In the genomic region with DNA sequence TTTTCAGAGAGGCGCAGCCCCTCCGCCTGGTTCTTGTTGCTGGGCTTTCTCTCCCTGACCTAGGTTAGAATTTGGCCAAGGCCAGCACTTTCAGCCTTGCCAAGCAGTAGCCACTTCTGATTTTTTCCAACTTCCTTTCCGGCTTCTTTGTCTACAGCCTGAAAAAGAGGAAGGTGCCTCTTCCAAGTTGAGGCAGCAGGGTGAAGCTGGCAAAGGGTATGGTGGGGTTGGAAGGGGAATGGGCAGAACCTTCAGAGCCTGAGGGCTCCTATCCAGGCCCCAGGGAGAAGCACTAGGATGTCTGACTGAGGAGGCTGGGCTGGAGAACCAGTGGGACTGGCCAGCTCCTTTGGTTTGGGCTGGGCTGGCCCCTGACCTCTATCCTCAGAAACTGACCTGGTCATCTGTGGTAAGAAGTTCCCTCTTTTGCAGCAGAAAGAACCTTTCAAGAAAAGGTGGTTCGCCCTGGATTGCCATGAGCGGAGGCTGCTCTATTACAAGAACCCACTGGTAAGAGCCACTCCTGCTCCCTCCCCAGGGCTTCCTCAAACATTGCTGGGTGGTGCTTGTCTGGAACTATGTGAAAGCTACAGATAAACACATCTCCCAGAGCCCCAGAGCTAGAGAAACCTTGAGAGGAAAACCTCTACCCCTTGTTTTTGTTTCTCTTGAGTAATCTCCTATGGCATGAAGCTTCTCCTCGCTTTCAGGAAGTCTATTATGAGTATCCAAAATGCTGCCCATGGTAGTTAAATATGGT, we compare ENCODE assay signal across 15 cellular contexts. TPM values are rescaled to one million over a fixed set of nuclear protein-coding genes. Genes with fewer than 3 reads are reported as not detected.
DNase-seq lines count a peak whose midpoint lies in the region; ATAC-seq and TF ChIP-seq lines count a peak whose summit lies in the region.
"Had no signal": no experiment of that assay in that cellular context is flagged by ENCODE, and none has a peak within 500 bp of the region (broad histone marks: within the 10 kb centered on the region; RNA-seq: fewer than 3 reads in every experiment).

No MANE protein-coding gene starts in this region.

- no TSS peak for BruUV-seq in PC-9 (replicated peaks; lab: Mats Ljungman, UMichigan)

- no peaks in the 10 kb centered on the region for H3F3A ChIP-seq in PC-9 (ENCODE audit: insufficient read depth, low read depth)

- peak; percentile 52 for DNase-seq in KBM-7
- peak; percentile 21 for DNase-seq in adipocyte (ENCODE audit: low read depth)
- peak; percentile 3 for DNase-seq in iPS-NIHi11 (ENCODE audit: low spot score)
- DNase-seq in stimulated activated naive B cell treated with anti-CD40 and anti-IgM and Interleukin-4, amounts not matched to agents 10 μg/mL and 1 μg/mL and 100 μg/mL, for 72 hours, result no peak
- no peak for DNase-seq in mucosa of descending colon
- no peak for DNase-seq in immature natural killer cell
- DNase-seq in PC-9, result no peak
- DNase-seq: activated T-cell treated with anti-CD3 and anti-CD28 coated beads, Interleukin-2, amount 50 U/mL, for 72 hours; NCI-H2029; ovary; PC-3; uterus had no signal

- no peaks in the 10 kb centered on the region for H4K20me1 ChIP-seq in PC-9 (ENCODE audit: insufficient read depth)

- H3K27me3 ChIP-seq in adipocyte (replicated peaks; ENCODE audit: control insufficient read depth, insufficient read depth, low read length) (no peaks in the 10 kb centered on the region), PC-9 (ENCODE audit: insufficient read depth, low read depth) (no peaks in the 10 kb centered on the region)
- H3K27me3 ChIP-seq: ovary, uterus had no signal

- ATAC-seq in stimulated activated naive B cell treated with anti-CD40 and anti-IgM and Interleukin-4, amounts not matched to agents 10 μg/mL and 1 μg/mL and 100 μg/mL, for 72 hours (replicated peaks), result peak; percentile 30 to 32
- ATAC-seq in GM19452 (IDR thresholded peaks at IDR 0.05; ENCODE audit: unreplicated experiment), result no peak
- ATAC-seq in mucosa of descending colon, result no peak
- ATAC-seq: activated T-cell treated with anti-CD3 and anti-CD28 coated beads, Interleukin-2, amount 50 U/mL, for 72 hours; PC-3 had no signal

- no peaks in the 10 kb centered on the region for H3K9me2 ChIP-seq in PC-9 (ENCODE audit: insufficient read depth)

- H3K9me3 Mint-ChIP-seq in stimulated activated naive B cell treated with anti-CD40 and anti-IgM and Interleukin-4, amounts not matched to agents 10 μg/mL and 1 μg/mL and 100 μg/mL, for 72 hours, result no peaks in the 10 kb centered on the region
- no peaks in the 10 kb centered on the region for H3K9me3 Mint-ChIP-seq in immature natural killer cell
- H3K9me3 Mint-ChIP-seq: activated T-cell treated with anti-CD3 and anti-CD28 coated beads, Interleukin-2, amount 50 U/mL, for 72 hours; CD8-positive, alpha-beta memory T cell had no signal

- H3K36me3 Mint-ChIP-seq in stimulated activated naive B cell treated with anti-CD40 and anti-IgM and Interleukin-4, amounts not matched to agents 10 μg/mL and 1 μg/mL and 100 μg/mL, for 72 hours, result peaks cover 41 to 51% of the 10 kb centered on the region in 2 donors
- no peaks in the 10 kb centered on the region for H3K36me3 Mint-ChIP-seq in immature natural killer cell
- H3K36me3 Mint-ChIP-seq: CD8-positive, alpha-beta memory T cell had no signal

- no peaks in the 10 kb centered on the region for H3K27me3 Mint-ChIP-seq in stimulated activated naive B cell treated with anti-CD40 and anti-IgM and Interleukin-4, amounts not matched to agents 10 μg/mL and 1 μg/mL and 100 μg/mL, for 72 hours
- H3K27me3 Mint-ChIP-seq in immature natural killer cell (ENCODE audit: low read depth in 3 of 3), result peaks cover under 1 to 5% (median 4%) of the 10 kb centered on the region in 3 donors

- no peak overlapping the region for H3K27ac Mint-ChIP-seq in stimulated activated naive B cell treated with anti-CD40 and anti-IgM and Interleukin-4, amounts not matched to agents 10 μg/mL and 1 μg/mL and 100 μg/mL, for 72 hours
- no peak overlapping the region for H3K27ac Mint-ChIP-seq in immature natural killer cell
- H3K27ac Mint-ChIP-seq: activated T-cell treated with anti-CD3 and anti-CD28 coated beads, Interleukin-2, amount 50 U/mL, for 72 hours; CD8-positive, alpha-beta memory T cell had no signal

- TF ChIP-seq CTCF in mucosa of descending colon (IDR thresholded peaks at IDR 0.05), result no peak
- TF ChIP-seq CTCF in PC-9 (conservative IDR thresholded peaks at IDR 0.05), result no peak

- H3K4me2 ChIP-seq in PC-9, result no peak overlapping the region

- in situ Hi-C loops in KBM-7 (cut with MboI; ENCODE audit: low pct_unique_long_range_greater_than_20kb, low sequenced_read_pairs), result no loop called here

- H3K4me3 ChIP-seq in adipocyte (ENCODE audit: low read length) (no peak overlapping the region), mucosa of descending colon (no peak overlapping the region), PC-9 (no peak overlapping the region)
- H3K4me3 ChIP-seq: ovary, uterus had no signal

- H3K27ac ChIP-seq in PC-9, result no peak overlapping the region
- H3K27ac ChIP-seq: ovary, VCaP had no signal

- H3K4me1 ChIP-seq in adipocyte (ENCODE audit: control insufficient read depth, insufficient read depth, low read length) (peaks cover 7% of the 10 kb centered on the region), mucosa of descending colon (ENCODE audit: low read depth) (peaks cover 9% of the 10 kb centered on the region), PC-9 (replicated peaks; ENCODE audit: insufficient read depth) (no peaks in the 10 kb centered on the region)
- H3K4me1 ChIP-seq: uterus had no signal

- no peak overlapping the region for H3K4me3 Mint-ChIP-seq in stimulated activated naive B cell treated with anti-CD40 and anti-IgM and Interleukin-4, amounts not matched to agents 10 μg/mL and 1 μg/mL and 100 μg/mL, for 72 hours
- H3K4me3 Mint-ChIP-seq in immature natural killer cell, result no peak overlapping the region
- H3K4me3 Mint-ChIP-seq: activated T-cell treated with anti-CD3 and anti-CD28 coated beads, Interleukin-2, amount 50 U/mL, for 72 hours; CD8-positive, alpha-beta memory T cell had no signal

- intact Hi-C loops in mucosa of descending colon (cut with DNase I, micrococcal nuclease), result no loop called here
- intact Hi-C loops in PC-9 (cut with micrococcal nuclease; ENCODE audit: unreplicated experiment), result no loop called here

- CTCF ChIA-PET in PC-9 (lab: Charles Lee), result no interaction called here

- H3K36me3 ChIP-seq in adipocyte (ENCODE audit: control insufficient read depth, insufficient read depth, low read length, severe bottlenecking), result no peaks in the 10 kb centered on the region
- no peaks in the 10 kb centered on the region for H3K36me3 ChIP-seq in mucosa of descending colon (ENCODE audit: low read depth)
- H3K36me3 ChIP-seq in PC-9 (ENCODE audit: low read depth), result no peaks in the 10 kb centered on the region
- H3K36me3 ChIP-seq: ovary, uterus had no signal

- no peak overlapping the region for H3K9ac ChIP-seq in adipocyte (ENCODE audit: low read length)

- POLR2A ChIA-PET in PC-9 (lab: Charles Lee; ENCODE audit: unreplicated experiment), result interaction anchor here (0.6 kb wide), 1 partner anchor 425 kb away, joined by 7 read pairs; no protein-coding TSS in a partner anchor

- H3K9me3 ChIP-seq in adipocyte (ENCODE audit: control insufficient read depth, low read length), result no peaks in the 10 kb centered on the region
- no peaks in the 10 kb centered on the region for H3K9me3 ChIP-seq in mucosa of descending colon
- no peaks in the 10 kb centered on the region for H3K9me3 ChIP-seq in PC-9 (ENCODE audit: insufficient read depth, low read depth)
- H3K9me3 ChIP-seq: ovary, uterus had no signal

- H3K79me2 ChIP-seq in PC-9 (ENCODE audit: low read depth), result no peaks in the 10 kb centered on the region

- peaks cover 56 to 90% of the 10 kb centered on the region in 2 donors for H3K4me1 Mint-ChIP-seq in stimulated activated naive B cell treated with anti-CD40 and anti-IgM and Interleukin-4, amounts not matched to agents 10 μg/mL and 1 μg/mL and 100 μg/mL, for 72 hours
- H3K4me1 Mint-ChIP-seq in immature natural killer cell, result no peaks in the 10 kb centered on the region
- H3K4me1 Mint-ChIP-seq: CD8-positive, alpha-beta memory T cell had no signal

- no peak overlapping the region for H2AFZ ChIP-seq in PC-9

RNA-seq across cellular contexts. Expression of a gene that starts 16.6 kb away (rescaled TPM):
- 10 to 100 TPM; 22.9 to 27.9 (median 24.1) TPM for total RNA-seq in mucosa of descending colon
- polyA plus RNA-seq in immature natural killer cell, result 10 to 100 TPM; 13.5 to 28.6 (median 22.2) TPM
- total RNA-seq in PC-9 (2021), result 22.9 and 23.4 TPM in 2 replicates

RNA-seq across cellular contexts. Expression of a gene that starts 32.5 kb away (rescaled TPM):
- 10 to 100 TPM in 2 of 3 donors, 1 to 10 TPM in 1; 7.3 to 15.9 (median 12.1) TPM for total RNA-seq in mucosa of descending colon
- under 1 TPM in 1 of 3 donors, not detected in 2; 0.49 TPM for polyA plus RNA-seq in immature natural killer cell
- total RNA-seq in PC-9 (2021), result 0.76 and 1.4 TPM in 2 replicates
- polyA plus RNA-seq: CD8-positive, alpha-beta memory T cell had no signal

RNA-seq across cellular contexts. Expression of a gene that starts 48.2 kb away (rescaled TPM):
- total RNA-seq in mucosa of descending colon, result 10 to 100 TPM; 16.1 to 18.3 (median 16.3) TPM
- polyA plus RNA-seq in immature natural killer cell, result 10 to 100 TPM; 14.2 to 19.5 (median 14.9) TPM
- 13.3 and 14.8 TPM in 2 replicates for total RNA-seq in PC-9 (2021)

Comparison
In these comparisons a context has a peak if more than half of its experiments do, and no peak if none do; other contexts are left out.
1. DNase-seq: peak in KBM-7 (single experiment), adipocyte (single experiment) and iPS-NIHi11 (single experiment); none in stimulated activated naive B cell treated with anti-CD40 and anti-IgM and Interleukin-4, amounts not matched to agents 10 μg/mL and 1 μg/mL and 100 μg/mL, for 72 hours (single experiment), mucosa of descending colon (0 of 3), immature natural killer cell (0 of 3) and PC-9 (0 of 2).
2. ATAC-seq: peak in stimulated activated naive B cell treated with anti-CD40 and anti-IgM and Interleukin-4, amounts not matched to agents 10 μg/mL and 1 μg/mL and 100 μg/mL, for 72 hours (2 of 2); none in GM19452 (single experiment) and mucosa of descending colon (single experiment).